Comparison of ENCODE assay signal across 20 cellular contexts in the genomic region with DNA sequence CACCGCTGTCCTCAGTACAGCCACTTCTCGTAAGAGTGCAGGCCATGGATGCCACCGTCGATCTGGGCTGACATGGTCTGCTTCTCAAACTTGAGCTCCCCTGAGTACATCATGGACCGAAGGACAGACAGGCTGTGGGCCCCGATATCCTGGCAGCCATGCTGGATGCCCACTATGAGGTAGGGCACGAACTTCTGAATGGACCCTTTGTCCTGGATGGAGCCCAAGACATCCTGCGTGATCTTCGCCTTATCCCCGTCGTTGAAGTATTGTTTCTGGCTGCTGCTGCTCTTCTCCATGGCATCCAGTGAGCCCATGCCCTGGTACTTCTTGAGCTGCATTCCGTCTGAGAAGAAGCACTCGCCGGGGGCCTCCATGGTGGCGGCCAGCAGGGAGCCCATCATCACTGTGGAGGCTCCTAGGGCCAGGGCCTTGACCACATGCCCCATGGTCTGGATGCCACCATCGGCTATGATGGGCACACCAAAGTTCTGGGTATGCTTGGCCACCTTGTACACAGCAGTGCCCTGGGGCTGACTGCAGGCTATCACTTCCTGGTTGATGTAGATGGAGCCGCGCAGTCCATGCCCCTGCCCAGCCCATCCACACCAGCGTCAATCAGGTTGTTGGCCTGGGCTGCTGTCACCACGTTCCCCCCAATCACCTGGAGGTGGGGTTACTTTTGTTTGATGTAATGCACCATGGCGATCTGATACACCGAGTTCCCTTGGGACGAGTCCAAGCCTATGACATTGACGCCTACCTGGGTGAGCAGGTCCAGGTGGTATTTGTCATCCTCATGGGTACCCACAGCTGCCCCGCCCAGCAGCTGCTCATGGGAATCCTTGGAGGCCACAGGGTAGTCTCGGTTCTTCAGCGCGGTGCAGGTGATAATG. TPM values are rescaled to one million over a fixed set of nuclear protein-coding genes. Genes with fewer than 3 reads are reported as not detected.
A peak's percentile ranks its signal among the peaks of the same experiment; 100 is the strongest.
DNase-seq lines count a peak whose midpoint lies in the region; ATAC-seq, FAIRE-seq and TF ChIP-seq lines count a peak whose summit lies in the region.
"Had no signal": no experiment of that assay in that cellular context is flagged by ENCODE, and none has a peak within 500 bp of the region (broad histone marks: within the 10 kb centered on the region; RNA-seq: fewer than 3 reads in every experiment).

No MANE protein-coding gene starts in this region.

- WGBS in A549 (ENCODE audit: missing lambda C conversion rate): 93% methylated on average over 26 of the region's 28 CpGs
- WGBS in heart right ventricle, 2 donors: 92 to 94% methylated on average over 28 of the region's 28 CpGs

- peak overlapping the region; percentile 37 to 60 for H3K27ac Mint-ChIP-seq in natural killer cell treated with Interleukin-12 subunit alpha and Interleukin-12 subunit beta and Interleukin-15 and Interleukin-18, amount 100 ng/mL, for 72 hours
- H3K27ac Mint-ChIP-seq: GM23338 had no signal

- ATAC-seq in A549 (peak; percentile 31 to 33; a peak in 3 of 6 replicates), heart right ventricle (peak in 6 of 8 donors; percentile 15 to 55 (median 22)), GM18502 (IDR thresholded peaks at IDR 0.05; ENCODE audit: poor library complexity, unreplicated experiment) (no peak)
- ATAC-seq in natural killer cell treated with Interleukin-12 subunit alpha and Interleukin-12 subunit beta and Interleukin-15 and Interleukin-18, amount 100 ng/mL, for 72 hours: no peak
- ATAC-seq: GM23338 had no signal

- no peak overlapping the region for H3K4me3 ChIP-seq in A549
- no peak overlapping the region for H3K4me3 ChIP-seq in heart right ventricle
- H3K4me3 ChIP-seq: GM23338, tibial nerve had no signal

- peaks cover 9 to 100% (median 63%) of the 10 kb centered on the region in 9 donors for H3K36me3 ChIP-seq in heart right ventricle

- H3K27me3 ChIP-seq in heart right ventricle: no peaks in the 10 kb centered on the region
- H3K27me3 ChIP-seq: tibial nerve had no signal

- FAIRE-seq in A549 (lab: Jason Lieb, UNC) (no peak), GM12891 (lab: Jason Lieb, UNC) (no peak)

- no peak for TF ChIP-seq POLR2A in A549 (IDR thresholded peaks at IDR 0.05; ENCODE audit: low read length)
- TF ChIP-seq POLR2A in GM12891 (IDR thresholded peaks at IDR 0.05; ENCODE audit: low read depth, low read length): peak; percentile 28; the same call in 1 of the 2 replicates

- no peak for TF ChIP-seq RAD21 in A549 (conservative IDR thresholded peaks at IDR 0.05 in 1 of 2, IDR thresholded peaks at IDR 0.05 in 1 of 2)

- H3K4me1 Mint-ChIP-seq in natural killer cell treated with Interleukin-12 subunit alpha and Interleukin-12 subunit beta and Interleukin-15 and Interleukin-18, amount 100 ng/mL, for 72 hours (ENCODE audit: low read depth in 2 of 2): peaks cover 44 to 54% of the 10 kb centered on the region in 2 donors

- no peak overlapping the region for H3K4me2 ChIP-seq in A549
- H3K4me2 ChIP-seq: GM23338 had no signal

- CTCF ChIA-PET in A549 (lab: Yijun Ruan, JAX): interaction anchor here (2.2 to 4.7 kb wide), 3 partner anchors 20 to 232 kb away, joined by 7 to 26 read pairs (median 25); partner anchors contain the start of gene CFLAR

- no peak overlapping the region for H3K4me3 Mint-ChIP-seq in natural killer cell treated with Interleukin-12 subunit alpha and Interleukin-12 subunit beta and Interleukin-15 and Interleukin-18, amount 100 ng/mL, for 72 hours
- H3K4me3 Mint-ChIP-seq: dendritic cell treated with granulocyte-macrophage colony-stimulating factor and Interleukin-4, amounts not matched to agents 40 ng/mL and 50 ng/mL, for 4 days; GM23338 had no signal

- H3K27ac ChIP-seq in A549 (no peak overlapping the region), heart right ventricle (peak overlapping the region in 5 of 10 donors; percentile 62 to 100 (median 100))
- H3K27ac ChIP-seq: tibial nerve had no signal

- H3K9me3 Mint-ChIP-seq in natural killer cell treated with Interleukin-12 subunit alpha and Interleukin-12 subunit beta and Interleukin-15 and Interleukin-18, amount 100 ng/mL, for 72 hours: no peaks in the 10 kb centered on the region
- H3K9me3 Mint-ChIP-seq: dendritic cell treated with granulocyte-macrophage colony-stimulating factor and Interleukin-4, amounts not matched to agents 40 ng/mL and 50 ng/mL, for 4 days; GM23338 had no signal

- POLR2A ChIA-PET in A549 (lab: Yijun Ruan, JAX): no interaction called here

- TF ChIP-seq CTCF in A549 (IDR thresholded peaks at IDR 0.05) (no peak), heart right ventricle (IDR thresholded peaks at IDR 0.05) (no peak)

- H3K36me3 Mint-ChIP-seq in natural killer cell treated with Interleukin-12 subunit alpha and Interleukin-12 subunit beta and Interleukin-15 and Interleukin-18, amount 100 ng/mL, for 72 hours: peaks cover 45% of the 10 kb centered on the region

- H3K9me3 ChIP-seq in A549: no peaks in the 10 kb centered on the region
- no peaks in the 10 kb centered on the region for H3K9me3 ChIP-seq in heart right ventricle
- H3K9me3 ChIP-seq: tibial nerve had no signal

- H3K27me3 Mint-ChIP-seq in natural killer cell treated with Interleukin-12 subunit alpha and Interleukin-12 subunit beta and Interleukin-15 and Interleukin-18, amount 100 ng/mL, for 72 hours: no peaks in the 10 kb centered on the region
- H3K27me3 Mint-ChIP-seq: dendritic cell treated with granulocyte-macrophage colony-stimulating factor and Interleukin-4, amounts not matched to agents 40 ng/mL and 50 ng/mL, for 4 days had no signal

- peaks cover 2% of the 10 kb centered on the region; the same call in 2 of the 3 replicates for H3K4me1 ChIP-seq in A549
- peaks cover 15 to 65% (median 59%) of the 10 kb centered on the region in 9 donors for H3K4me1 ChIP-seq in heart right ventricle

- intact Hi-C loops in heart right ventricle (cut with DNase I): no loop called here

- DNase-seq in A549 (ENCODE audit: low read depth in 1 of 2, low spot score in 1 of 2): no peak
- DNase-seq in GM12891 (ENCODE audit: insufficient read length, low spot score): no peak
- DNase-seq in heart right ventricle: no peak
- DNase-seq in natural killer cell treated with Interleukin-12 subunit alpha and Interleukin-12 subunit beta and Interleukin-15 and Interleukin-18, amount 100 ng/mL, for 72 hours (ENCODE audit: low spot score): no peak
- DNase-seq in NCI-H2196 treated with DMSO at 0.1 percent for 48 hours (lab: John Stamatoyannopoulos, UW; ENCODE audit: unreplicated experiment): no peak
- DNase-seq in NCI-H82 (lab: John Stamatoyannopoulos, UW): no peak
- DNase-seq in hepatic stellate cell (ENCODE audit: low spot score): no peak
- DNase-seq: activated T-cell treated with anti-CD3 and anti-CD28 coated beads, Interleukin-2, amount 50 U/mL, for 48 hours; DMS79 treated with DMSO at 0.1 percent for 48 hours; foreskin fibroblast; Karpas-422; NCI-H1048; NCI-H2029 treated with DMSO at 0.1 percent for 48 hours; NCI-H510A; stimulated activated CD4-positive, alpha-beta T cell treated with anti-CD3 and anti-CD28 coated beads, Interleukin-15, amount 100 ng/mL, for 24 hours; stimulated activated naive CD4-positive, alpha-beta T cell treated with Interleukin-2 at 50 U/mL for 16 hours had no signal

- no peak for TF ChIP-seq EP300 in A549 (IDR thresholded peaks at IDR 0.05)

TF ChIP-seq in A549, 52 proteins besides CTCF, POLR2A, EP300 and RAD21 (continues in another document):
- TF ChIP-seq FOSL2 (IDR thresholded peaks at IDR 0.05): no peak
- no peak for TF ChIP-seq FOSL2 (CRISPR knock-in tag; IDR thresholded peaks at IDR 0.05)
- no peak for TF ChIP-seq NR3C1 (IDR thresholded peaks at IDR 0.05)
- TF ChIP-seq RFX5 (IDR thresholded peaks at IDR 0.05): no peak
- TF ChIP-seq BHLHE40 (IDR thresholded peaks at IDR 0.05; ENCODE audit: low read depth, low read length): no peak
- no peak for TF ChIP-seq KDM5A (IDR thresholded peaks at IDR 0.05)

TF ChIP-seq in GM12891, 5 proteins besides CTCF, POLR2A, EP300 and RAD21:
- no peak for TF ChIP-seq SPI1 (IDR thresholded peaks at IDR 0.05; ENCODE audit: low read depth, low read length)
- TF ChIP-seq PAX5 (IDR thresholded peaks at IDR 0.05; ENCODE audit: insufficient read depth, low read length, severe bottlenecking): no peak
- TF ChIP-seq TAF1 (IDR thresholded peaks at IDR 0.05; ENCODE audit: low read depth, low read length): no peak
- TF ChIP-seq POLR2AphosphoS5 (IDR thresholded peaks at IDR 0.05; ENCODE audit: low read depth, low read length): no peak
- TF ChIP-seq POU2F2 (IDR thresholded peaks at IDR 0.05; ENCODE audit: low read depth, low read length): no peak

RNA-seq across cellular contexts. Expression of gene CFLAR, which starts 21.8 kb away (rescaled TPM):
- polyA plus RNA-seq in A549 (2011; rRNA removed) (64.0 and 89.4 TPM in 2 replicates), A549 (2017; fragmentation: RNase III; extraction: RNeasy Plus Mini Kit Qiagen cat#74134 plus additional on column Dnase treatment) (56.5 to 64.0 TPM (median 56.5 TPM) in 3 replicates), heart right ventricle (100 to 1,000 TPM in 1 of 2 donors, 10 to 100 TPM in 1; 91.5 to 164 TPM)
- polyA plus RNA-seq in A549 (2012; cell fraction: cytosol; rRNA removed): 41.6 and 47.7 TPM in 2 replicates
- polyA plus RNA-seq in A549 (2012; cell fraction: nucleus; rRNA removed): 44.8 and 63.7 TPM in 2 replicates
- 65.7 and 70.3 TPM in 2 replicates for polyA minus RNA-seq in A549 (2011; rRNA and poly(A)+ RNA removed)
- 139 TPM for polyA plus RNA-seq in GM12891 (2012; ENCODE audit: low read depth, missing spikeins)
- 100 to 1,000 TPM; 171 to 257 (median 212) TPM for total RNA-seq in heart right ventricle
- total RNA-seq in natural killer cell treated with Interleukin-12 subunit alpha and Interleukin-12 subunit beta and Interleukin-15 and Interleukin-18, amount 100 ng/mL, for 72 hours: 100 to 1,000 TPM; 366 to 438 TPM

RNA-seq across cellular contexts. Expression of gene CASP10, which starts 45.2 kb away (rescaled TPM):
- polyA plus RNA-seq in A549 (2011; rRNA removed) (6.5 and 6.8 TPM in 2 replicates), A549 (2017; fragmentation: RNase III; extraction: RNeasy Plus Mini Kit Qiagen cat#74134 plus additional on column Dnase treatment) (2.6 to 3.0 TPM (median 2.8 TPM) in 3 replicates), heart right ventricle (1 to 10 TPM; 2.0 to 5.9 TPM)
- polyA plus RNA-seq in A549 (2012; cell fraction: cytosol; rRNA removed): 1.5 and 1.8 TPM in 2 replicates
- 1.2 and 2.2 TPM in 2 replicates for polyA plus RNA-seq in A549 (2012; cell fraction: nucleus; rRNA removed)
- 9.6 and 10.5 TPM in 2 replicates for polyA minus RNA-seq in A549 (2011; rRNA and poly(A)+ RNA removed)
- 3.9 TPM for polyA plus RNA-seq in GM12891 (2012; ENCODE audit: low read depth, missing spikeins)
- 10 to 100 TPM in 1 of 10 donors, 1 to 10 TPM in 9; 4.6 to 13.2 (median 5.6) TPM for total RNA-seq in heart right ventricle
- total RNA-seq in natural killer cell treated with Interleukin-12 subunit alpha and Interleukin-12 subunit beta and Interleukin-15 and Interleukin-18, amount 100 ng/mL, for 72 hours: 10 to 100 TPM; 17.5 to 23.0 TPM

Comparison
In these comparisons a context has a peak if more than half of its experiments do, and no peak if none do; other contexts are left out.
1. ATAC-seq: peak in A549 (2 of 2) and heart right ventricle (6 of 8); none in natural killer cell treated with Interleukin-12 subunit alpha and Interleukin-12 subunit beta and Interleukin-15 and Interleukin-18, amount 100 ng/mL, for 72 hours (0 of 2) and GM18502 (single experiment).